In the genomic region with DNA sequence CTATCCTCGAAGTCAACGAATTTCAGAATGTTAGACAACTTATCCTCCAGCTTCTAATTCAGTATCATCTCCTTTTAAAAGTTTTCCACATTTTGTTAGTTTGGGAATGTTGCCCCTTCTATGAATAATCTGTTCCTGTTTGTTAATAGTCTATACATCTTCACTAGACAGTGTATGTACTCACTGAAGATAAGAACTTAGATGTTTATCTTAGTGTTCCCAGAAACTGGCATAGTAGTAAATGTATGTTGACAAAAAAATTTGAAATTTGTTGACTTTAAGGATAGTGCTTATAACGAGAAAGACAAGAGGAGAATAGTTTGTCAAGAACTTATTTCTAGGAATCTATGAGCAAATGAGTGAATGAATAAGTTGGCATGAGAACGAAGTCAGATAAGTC, we compare ENCODE assay signal across 35 cellular contexts.
"Had no signal": no experiment of that assay in that cellular context is flagged by ENCODE, and none has a peak within 500 bp of the region (broad histone marks: within the 10 kb centered on the region; RNA-seq: fewer than 3 reads in every experiment).

No MANE protein-coding gene starts in this region.

- H3K9me3 ChIP-seq: MG63 had no signal

- H3K36me3 ChIP-seq: MG63 had no signal

- H3K4me3 ChIP-seq: MG63 had no signal

- H3K27me3 ChIP-seq: MG63 had no signal

- DNase-seq: Karpas-422, Kasumi-1, MG63, MM.1S, MV-4-11, NCI-H1048, NCI-H1092, NCI-H1092 treated with DMSO at 0.1 percent for 48 hours, NCI-H1105, NCI-H1105 treated with DMSO at 0.1 percent for 48 hours, NCI-H1417, NCI-H1417 treated with DMSO at 0.1 percent for 48 hours, NCI-H1436, NCI-H1436 treated with DMSO at 0.1 percent for 48 hours, NCI-H146, NCI-H1694, NCI-H1694 treated with DMSO at 0.1 percent for 48 hours, NCI-H187, NCI-H187 treated with DMSO at 0.1 percent for 48 hours, NCI-H1930, NCI-H2029, NCI-H2029 treated with DMSO at 0.1 percent for 48 hours, NCI-H2081, NCI-H2081 treated with DMSO at 0.1 percent for 48 hours, NCI-H2107, NCI-H2171, NCI-H2171 treated with DMSO at 0.1 percent for 48 hours, NCI-H2227 treated with DMSO at 0.1 percent for 48 hours, NCI-H226, NCI-H345, NCI-H446, NCI-H446 treated with DMSO at 0.1 percent for 48 hours, NCI-H510A, NCI-H510A treated with DMSO at 0.1 percent for 48 hours, NCI-H524 had no signal
